Comparison of ENCODE assay signal across 10 cellular contexts in the genomic region with DNA sequence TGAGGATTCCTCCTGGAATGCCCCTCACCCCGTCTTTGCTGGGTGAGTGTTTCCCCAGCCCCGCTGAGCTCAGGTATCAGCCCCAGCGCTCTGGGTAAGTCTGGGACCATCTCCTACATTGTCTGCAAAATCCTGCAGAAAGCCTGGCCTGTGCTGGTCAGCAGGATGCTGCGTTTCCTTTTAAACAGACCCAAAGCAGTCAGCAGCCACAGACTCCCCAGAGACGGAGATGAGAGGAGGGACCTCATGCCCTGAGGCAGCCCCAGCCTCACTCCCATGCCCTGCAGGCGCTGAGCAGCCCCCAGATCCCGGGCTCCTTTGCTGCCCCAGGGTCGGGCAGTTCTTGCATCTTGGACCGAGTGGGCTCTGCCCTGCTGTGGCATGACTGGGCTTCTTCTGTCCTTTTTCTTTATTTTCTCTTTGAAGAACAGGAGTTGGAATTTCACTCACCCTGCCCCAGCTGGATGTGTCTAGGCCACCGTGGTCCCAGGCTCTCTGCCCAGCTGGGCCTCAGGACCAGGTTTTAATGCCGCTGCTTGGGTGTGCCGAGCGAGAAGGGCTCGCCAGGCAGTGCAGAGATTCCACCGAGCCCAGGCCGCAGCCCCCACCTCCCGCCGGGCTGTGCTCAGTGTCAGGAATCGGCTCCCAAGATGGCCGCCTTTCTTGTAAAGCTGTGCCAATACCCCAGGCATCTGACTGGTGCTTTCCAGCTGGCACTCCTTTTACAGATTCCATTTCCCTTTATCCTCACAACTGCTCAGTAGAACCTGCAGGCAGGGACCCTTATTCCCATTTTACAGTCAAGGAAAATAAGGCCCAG. TPM values are rescaled to one million over a fixed set of nuclear protein-coding genes. Genes with fewer than 3 reads are reported as not detected.
A peak's percentile ranks its signal among the peaks of the same experiment; 100 is the strongest.
DNase-seq lines count a peak whose midpoint lies in the region; ATAC-seq, FAIRE-seq and TF ChIP-seq lines count a peak whose summit lies in the region.
"Had no signal": no experiment of that assay in that cellular context is flagged by ENCODE, and none has a peak within 500 bp of the region (broad histone marks: within the 10 kb centered on the region; RNA-seq: fewer than 3 reads in every experiment).

No MANE protein-coding gene starts in this region.

- peaks cover 0 to 29% of the 10 kb centered on the region in 2 donors for H3K36me3 Mint-ChIP-seq in activated naive CD4-positive, alpha-beta T cell treated with anti-CD3 and anti-CD28 coated beads, Interleukin-2, amount 50 U/mL, for 72 hours

- no peak overlapping the region for H2AK5ac ChIP-seq in H1 (ENCODE audit: low read depth, low read length)

- H3K36me3 ChIP-seq in H1 (ENCODE audit: control insufficient read depth in 2 of 4, insufficient read depth in 4 of 4, low read length in 3 of 4) (no peaks in the 10 kb centered on the region; a peak in 1 of 8 replicates), vagina (no peaks in the 10 kb centered on the region)

- CTCF ChIA-PET in H1 (lab: Charles Lee; ENCODE audit: partially characterized antibody), result interaction anchor here (0.8 to 2.6 kb wide), 8 partner anchors 22 to 176 kb away, joined by 3 to 15 read pairs (median 4); no protein-coding TSS in a partner anchor

- TF ChIP-seq CTCF in H1 (IDR thresholded peaks at IDR 0.05; ENCODE audit: control extremely low read depth in 1 of 3, insufficient read depth in 1 of 3, low read depth in 1 of 3, low read length in 3 of 3) (no peak), vagina (IDR thresholded peaks at IDR 0.05) (no peak)

- H2BK12ac ChIP-seq in H1 (ENCODE audit: low read depth, low read length), result no peak overlapping the region

- no peak overlapping the region for H2BK120ac ChIP-seq in H1 (replicated peaks; ENCODE audit: low read depth, low read length)

- H4K5ac ChIP-seq in H1 (ENCODE audit: insufficient read length, low read depth, low read length), result no peak overlapping the region

- no peak overlapping the region for H3K4me2 ChIP-seq in H1 (ENCODE audit: insufficient read depth in 1 of 2, low read depth in 2 of 2, low read length in 2 of 2)

- no peak for TF ChIP-seq POLR2A in H1 (IDR thresholded peaks at IDR 0.05; ENCODE audit: control extremely low read depth in 1 of 2, low read depth in 2 of 2, low read length in 2 of 2)
- no peak for TF ChIP-seq POLR2A in vagina (IDR thresholded peaks at IDR 0.05)

- intact Hi-C loops in vagina (cut with DNase I), result loop anchor here (5.0 kb wide), 1 partner anchor 102 kb away; the partner anchor contains the start of gene HPCAL1

- H3K27ac ChIP-seq in H1 (ENCODE audit: low read depth, low read length) (no peak overlapping the region), vagina (peak overlapping the region; percentile 65)

- H3K23ac ChIP-seq in H1 (ENCODE audit: insufficient read length), result no peak overlapping the region

- no peaks in the 10 kb centered on the region for H3K79me2 ChIP-seq in H1 (ENCODE audit: control insufficient read depth in 1 of 2, insufficient read depth in 2 of 2, low read length in 2 of 2)

- TF ChIP-seq EP300 in H1 (IDR thresholded peaks at IDR 0.05; ENCODE audit: borderline replicate concordance in 1 of 2, low read depth in 2 of 2, low read length in 2 of 2), result no peak

- H4K91ac ChIP-seq in H1 (replicated peaks; ENCODE audit: insufficient read length, low read length), result no peak overlapping the region

- H3K27ac Mint-ChIP-seq in activated naive CD4-positive, alpha-beta T cell treated with anti-CD3 and anti-CD28 coated beads, Interleukin-2, amount 50 U/mL, for 72 hours, result peak overlapping the region; percentile 25 to 44

- H2BK15ac ChIP-seq in H1 (ENCODE audit: low read length), result no peak overlapping the region

- POLR2A ChIA-PET in H1 (lab: Charles Lee; ENCODE audit: partially characterized antibody), result interaction anchor here (0.7 kb wide), 1 partner anchor 103 kb away, joined by 3 read pairs; no protein-coding TSS in a partner anchor

- DNase-seq in activated naive CD4-positive, alpha-beta T cell treated with anti-CD3 and anti-CD28 coated beads, Interleukin-2, amount 50 U/mL, for 72 hours (ENCODE audit: low spot score in 2 of 2), result no peak
- DNase-seq in activated naive CD4-positive, alpha-beta T cell treated with anti-CD3 and anti-CD28 coated beads, Interleukin-2, amount 50 U/mL, for 16 hours, result no peak
- DNase-seq in H1 (ENCODE audit: low read depth in 1 of 2, low spot score in 2 of 2) (no peak), midbrain (lab: John Stamatoyannopoulos, UW) (peak; percentile 39), vagina (ENCODE audit: extremely low spot score in 2 of 2) (no peak), NCI-H1417 treated with DMSO at 0.1 percent for 48 hours (lab: John Stamatoyannopoulos, UW) (no peak), Ammon's horn (ENCODE audit: low spot score) (no peak)

- no peak overlapping the region for H3K56ac ChIP-seq in H1 (replicated peaks; ENCODE audit: insufficient read length, low read depth, low read length)

- H2BK20ac ChIP-seq in H1 (ENCODE audit: low read length), result no peak overlapping the region

- no peak overlapping the region for H3K14ac ChIP-seq in H1 (ENCODE audit: insufficient read length)

- FAIRE-seq in H1 (lab: Jason Lieb, UNC), result no peak
- FAIRE-seq: A204.1 had no signal

- no peak for TF ChIP-seq RAD21 in H1 (IDR thresholded peaks at IDR 0.05 in 1 of 2, conservative IDR thresholded peaks at IDR 0.05 in 1 of 2; ENCODE audit: low read depth in 2 of 2, low read length in 2 of 2)

- H3K79me1 ChIP-seq in H1 (ENCODE audit: low read depth, low read length), result no peaks in the 10 kb centered on the region

- H3K9me3 Mint-ChIP-seq in activated naive CD4-positive, alpha-beta T cell treated with anti-CD3 and anti-CD28 coated beads, Interleukin-2, amount 50 U/mL, for 72 hours, result no peaks in the 10 kb centered on the region

- H4K8ac ChIP-seq in H1 (ENCODE audit: extremely low read depth, insufficient read depth, low read length), result peak overlapping the region; percentile 54; the same call in 1 of the 2 replicates

- H3K23me2 ChIP-seq in H1 (ENCODE audit: low read depth, low read length), result no peaks in the 10 kb centered on the region

- no peak overlapping the region for H3K18ac ChIP-seq in H1 (ENCODE audit: extremely low read depth, low read length)

- no peak overlapping the region for H3K9ac ChIP-seq in H1 (replicated peaks in 1 of 4; ENCODE audit: extremely low read depth in 1 of 4, low read depth in 3 of 4, low read length in 3 of 4)

- no peak overlapping the region for H2AFZ ChIP-seq in H1 (ENCODE audit: low read length)

- no peaks in the 10 kb centered on the region for H4K20me1 ChIP-seq in H1 (replicated peaks in 1 of 2; ENCODE audit: control insufficient read depth in 1 of 2, insufficient read depth in 2 of 2, low read length in 2 of 2)

- 82% methylated on average over 20 of the region's 20 CpGs; no CpG with 5 or more reads in 1 of the 2 experiments for WGBS in H1 (ENCODE audit: extremely low coverage in 1 of 2, insufficient coverage in 1 of 2, insufficient read length in 1 of 2, insufficient replicate concordance in 2 of 2, low coverage in 1 of 2, low lambda C conversion rate in 2 of 2, missing lambda C conversion rate in 1 of 2), 2 experiments

- H3K27me3 ChIP-seq in H1 (replicated peaks in 1 of 4; ENCODE audit: control insufficient read depth in 3 of 4, extremely low read depth in 1 of 4, insufficient read depth in 3 of 4, low read length in 3 of 4), result no peaks in the 10 kb centered on the region; a peak in 1 of 7 replicates
- H3K27me3 ChIP-seq in vagina, result no peaks in the 10 kb centered on the region

- peaks cover 0 to 3% (median 2%) of the 10 kb centered on the region in 4 experiments; a peak in 2 of 7 replicates for H3K4me1 ChIP-seq in H1 (replicated peaks in 1 of 4; ENCODE audit: control insufficient read depth in 3 of 4, insufficient read depth in 4 of 4, low read length in 3 of 4)
- peaks cover 74% of the 10 kb centered on the region for H3K4me1 ChIP-seq in vagina

- no peak overlapping the region for H2BK5ac ChIP-seq in H1 (ENCODE audit: low read depth, low read length)

- H3K4me3 ChIP-seq in H1 (ENCODE audit: extremely low read depth in 1 of 4, insufficient read depth in 2 of 4, low read depth in 3 of 4, low read length in 4 of 4) (no peak overlapping the region), vagina (no peak overlapping the region)

- H3K4ac ChIP-seq in H1 (replicated peaks; ENCODE audit: insufficient read length, low read depth, low read length), result no peak overlapping the region

- no peak for ATAC-seq in activated naive CD4-positive, alpha-beta T cell treated with anti-CD3 and anti-CD28 coated beads, Interleukin-2, amount 50 U/mL, for 72 hours
- no peak for ATAC-seq in esophagus mucosa
- ATAC-seq: activated CD4-positive, CD25-positive, alpha-beta regulatory T cell treated with anti-CD3 and anti-CD28 coated beads, Interleukin-2, amount 50 U/mL, for 24 hours had no signal

- H3K9me3 ChIP-seq in H1 (ENCODE audit: insufficient read depth in 2 of 2, low read depth in 1 of 2, low read length in 1 of 2) (no peaks in the 10 kb centered on the region), vagina (no peaks in the 10 kb centered on the region)

TF ChIP-seq in H1, 55 proteins besides CTCF, POLR2A, EP300 and RAD21:
- TF ChIP-seq YY1 (IDR thresholded peaks at IDR 0.05; ENCODE audit: low read depth, low read length), result peak; percentile 86
- no peak for TF ChIP-seq GABPA (IDR thresholded peaks at IDR 0.05; ENCODE audit: borderline replicate concordance, insufficient read depth, low read length)

RNA-seq across cellular contexts. Expression of gene ODC1, which starts 43.6 kb away (rescaled TPM):
- total RNA-seq in activated naive CD4-positive, alpha-beta T cell treated with anti-CD3 and anti-CD28 coated beads, Interleukin-2, amount 50 U/mL, for 72 hours, result 10 to 100 TPM; 75.3 to 84.6 TPM
- total RNA-seq in H1 (2021; fragmentation: NEBNext Ultra II Directional; extraction: Animal tissue kit (Norgen Biotek cat#: 25700)), result 73.6 and 76.7 TPM in 2 replicates
- 39.9 and 57.2 TPM in 2 replicates for polyA plus RNA-seq in H1 (2011; rRNA removed)
- 52.1 TPM for polyA plus RNA-seq in H1 (2011; cell fraction: cytosol; rRNA removed)
- 28.3 TPM for polyA plus RNA-seq in H1 (2011; cell fraction: nucleus; rRNA removed)
- polyA plus RNA-seq in H1 (2012, experiment 1 of 2), result 51.1 to 69.3 TPM (median 56.4 TPM) in 4 replicates
- polyA plus RNA-seq in H1 (2012, experiment 2 of 2), result 47.0 TPM
- 36.2 TPM for polyA plus RNA-seq in H1 (2013, experiment 1 of 2)
- polyA plus RNA-seq in H1 (2013, experiment 2 of 2), result 38.4 TPM
- polyA minus RNA-seq in H1 (2011; rRNA and poly(A)+ RNA removed), result 62.9 and 69.6 TPM in 2 replicates
- polyA minus RNA-seq in H1 (2011; cell fraction: cytosol; rRNA and poly(A)+ RNA removed), result 26.7 TPM
- polyA minus RNA-seq in H1 (2011; cell fraction: nucleus; rRNA and poly(A)+ RNA removed), result 24.6 TPM
- total RNA-seq in vagina, result 34.9 TPM
- 21.6 TPM for total RNA-seq in esophagus mucosa
